7 cellular contexts compared by ENCODE assay signal in genomic region chr19:34856052-34856451, GRCh38.
"Had no signal": no experiment of that assay in that cellular context is flagged by ENCODE, and none has a peak within 500 bp of the region (broad histone marks: within the 10 kb centered on the region; RNA-seq: fewer than 3 reads in every experiment).

No MANE protein-coding gene starts in this region.

- H3K4me3 ChIP-seq: GM12878 had no signal

- ATAC-seq: GM12878 had no signal

- FAIRE-seq: GM12878, GM12891, GM12892, GM18507, GM19239 had no signal

- DNase-seq: GDM1, GF-D8 had no signal
